Comparison of ENCODE assay signal across 8 cellular contexts in genomic region chr17:18182190-18182977, GRCh38. TPM values are rescaled to one million over a fixed set of nuclear protein-coding genes. Genes with fewer than 3 reads are reported as not detected.
DNase-seq lines count a peak whose midpoint lies in the region; ATAC-seq lines count a peak whose summit lies in the region.

No MANE protein-coding gene starts in this region.

- H3K9me3 Mint-ChIP-seq in activated T-cell treated with anti-CD3 and anti-CD28 coated beads, Interleukin-2, amount 50 U/mL, for 4 hours: no peaks in the 10 kb centered on the region
- no peaks in the 10 kb centered on the region for H3K9me3 Mint-ChIP-seq in activated T-cell treated with anti-CD3 and anti-CD28 coated beads, Interleukin-2, amount 50 U/mL, for 72 hours

- no peaks in the 10 kb centered on the region for H3K9me3 ChIP-seq in skeletal muscle tissue (ENCODE audit: control insufficient read depth in 3 of 3, low read length in 3 of 3)

- no peaks in the 10 kb centered on the region for H3K27me3 ChIP-seq in skeletal muscle tissue (ENCODE audit: control insufficient read depth in 3 of 3, insufficient read depth in 3 of 3, low read length in 3 of 3)

- H3K4me3 ChIP-seq in skeletal muscle tissue (ENCODE audit: low read length in 3 of 3): peak overlapping the region; percentile 83 to 98 (median 95)

- peak overlapping the region; percentile 97 for H3K4me3 Mint-ChIP-seq in activated T-cell treated with anti-CD3 and anti-CD28 coated beads, Interleukin-2, amount 50 U/mL, for 4 hours
- H3K4me3 Mint-ChIP-seq in activated T-cell treated with anti-CD3 and anti-CD28 coated beads, Interleukin-2, amount 50 U/mL, for 72 hours: peak overlapping the region; percentile 93 to 98

- H3K36me3 Mint-ChIP-seq in activated T-cell treated with anti-CD3 and anti-CD28 coated beads, Interleukin-2, amount 50 U/mL, for 4 hours (ENCODE audit: insufficient read depth): peaks cover 13% of the 10 kb centered on the region
- peaks cover 8 to 12% of the 10 kb centered on the region in 2 donors for H3K36me3 Mint-ChIP-seq in activated T-cell treated with anti-CD3 and anti-CD28 coated beads, Interleukin-2, amount 50 U/mL, for 72 hours (ENCODE audit: insufficient read depth in 2 of 2)

- H3K36me3 ChIP-seq in skeletal muscle tissue (ENCODE audit: control insufficient read depth in 3 of 3, insufficient read depth in 3 of 3, low read length in 3 of 3): peaks cover 1 to 9% (median 3%) of the 10 kb centered on the region in 3 donors

- intact Hi-C loops in left ventricle myocardium superior (cut with micrococcal nuclease): no loop called here

- no peak for ATAC-seq in activated T-cell treated with anti-CD3 and anti-CD28 coated beads, Interleukin-2, amount 50 U/mL, for 4 hours
- no peak for ATAC-seq in activated T-cell treated with anti-CD3 and anti-CD28 coated beads, Interleukin-2, amount 50 U/mL, for 72 hours (replicated peaks in 1 of 2)
- peak; percentile 33 for ATAC-seq in left ventricle myocardium superior

- DNase-seq in activated T-cell treated with anti-CD3 and anti-CD28 coated beads, Interleukin-2, amount 50 U/mL, for 4 hours: no peak
- DNase-seq in activated T-cell treated with anti-CD3 and anti-CD28 coated beads for 4 hours: no peak
- DNase-seq in activated T-cell treated with anti-CD3 and anti-CD28 coated beads, Interleukin-2, amount 50 U/mL, for 72 hours: peak in 1 of 2 donors; percentile 16
- peak; percentile 71 for DNase-seq in left ventricle myocardium superior
- no peak for DNase-seq in NCI-H526 treated with DMSO at 0.1 percent for 48 hours (lab: John Stamatoyannopoulos, UW)
- no peak for DNase-seq in SIG-M5 treated with dmso at 0.1 percent for 504 hours (lab: John Stamatoyannopoulos, UW; ENCODE audit: unreplicated experiment)
- DNase-seq in NOMO-1 treated with DMSO at 0.1 percent for 48 hours (lab: John Stamatoyannopoulos, UW; ENCODE audit: unreplicated experiment): no peak

- peak overlapping the region; percentile 88 to 99 (median 95) for H3K9ac ChIP-seq in skeletal muscle tissue (ENCODE audit: low read depth in 1 of 3, low read length in 3 of 3)

- peak overlapping the region; percentile 98 for H3K27ac Mint-ChIP-seq in activated T-cell treated with anti-CD3 and anti-CD28 coated beads, Interleukin-2, amount 50 U/mL, for 72 hours

- H3K4me1 Mint-ChIP-seq in activated T-cell treated with anti-CD3 and anti-CD28 coated beads, Interleukin-2, amount 50 U/mL, for 4 hours (ENCODE audit: low read depth): peaks cover 52% of the 10 kb centered on the region
- H3K4me1 Mint-ChIP-seq in activated T-cell treated with anti-CD3 and anti-CD28 coated beads, Interleukin-2, amount 50 U/mL, for 72 hours (ENCODE audit: low read depth): peaks cover 60% of the 10 kb centered on the region

- H3K27ac ChIP-seq in skeletal muscle tissue (ENCODE audit: low read depth, low read length): peak overlapping the region; percentile 99

- H3K4me1 ChIP-seq in skeletal muscle tissue (ENCODE audit: control insufficient read depth in 3 of 3, insufficient read depth in 3 of 3, low read length in 3 of 3): peaks cover 35 to 39% (median 36%) of the 10 kb centered on the region in 3 donors

- no peaks in the 10 kb centered on the region for H3K27me3 Mint-ChIP-seq in activated T-cell treated with anti-CD3 and anti-CD28 coated beads, Interleukin-2, amount 50 U/mL, for 4 hours (ENCODE audit: low read depth)
- no peaks in the 10 kb centered on the region for H3K27me3 Mint-ChIP-seq in activated T-cell treated with anti-CD3 and anti-CD28 coated beads, Interleukin-2, amount 50 U/mL, for 72 hours (ENCODE audit: low read depth)

RNA-seq across cellular contexts. Expression of gene ALKBH5, which starts 1.2 kb away (rescaled TPM):
- total RNA-seq in activated T-cell treated with anti-CD3 and anti-CD28 coated beads, Interleukin-2, amount 50 U/mL, for 4 hours: 100 to 1,000 TPM; 112 to 120 (median 114) TPM
- 100 to 1,000 TPM; 125 to 133 TPM for total RNA-seq in activated T-cell treated with anti-CD3 and anti-CD28 coated beads, Interleukin-2, amount 50 U/mL, for 72 hours
- total RNA-seq in left ventricle myocardium superior (197 TPM), skeletal muscle tissue (77.8 TPM)

RNA-seq across cellular contexts. Expression of gene LLGL1, which starts 43.1 kb away (rescaled TPM):
- total RNA-seq in activated T-cell treated with anti-CD3 and anti-CD28 coated beads, Interleukin-2, amount 50 U/mL, for 4 hours: 10 to 100 TPM; 18.1 to 19.8 (median 19.0) TPM
- total RNA-seq in activated T-cell treated with anti-CD3 and anti-CD28 coated beads, Interleukin-2, amount 50 U/mL, for 72 hours: 10 to 100 TPM; 18.5 to 18.6 TPM
- total RNA-seq in left ventricle myocardium superior (9.0 TPM), skeletal muscle tissue (15.1 TPM)
